In the genomic region with DNA sequence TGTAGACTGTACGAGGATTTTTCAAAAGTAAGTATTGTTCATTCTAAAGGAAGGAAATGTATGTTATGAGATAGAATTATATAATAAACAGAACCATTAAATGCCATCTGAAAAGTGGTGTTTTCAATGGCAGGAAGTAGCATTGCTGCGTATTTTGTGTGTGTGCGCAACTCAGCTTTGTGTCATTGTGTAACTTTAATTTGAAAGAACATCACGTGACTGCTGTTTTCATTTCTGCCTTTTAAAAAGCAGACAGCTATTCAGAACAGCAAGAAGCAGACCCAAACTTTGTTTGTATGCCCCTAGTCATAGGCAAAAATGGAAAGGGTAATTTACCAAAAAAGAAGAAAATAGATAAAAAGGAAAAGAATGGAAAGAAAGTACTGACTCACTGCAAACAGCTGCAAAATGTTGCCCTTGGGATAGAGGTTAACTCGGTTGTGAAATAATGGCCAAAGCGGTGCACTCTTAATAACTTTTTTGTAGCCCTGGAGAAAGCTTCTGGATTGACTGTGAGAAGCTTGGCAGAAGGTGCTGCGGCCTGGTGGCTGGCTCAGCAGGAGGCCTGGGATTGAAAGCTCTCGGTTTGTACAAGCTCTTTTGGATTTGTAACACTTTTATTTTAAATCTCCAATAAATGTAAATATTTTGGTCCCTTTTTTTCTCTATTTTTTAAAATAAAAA, we compare ENCODE assay signal across 12 cellular contexts.
DNase-seq lines count a peak whose midpoint lies in the region; ATAC-seq, FAIRE-seq and TF ChIP-seq lines count a peak whose summit lies in the region.
"Had no signal": no experiment of that assay in that cellular context is flagged by ENCODE, and none has a peak within 500 bp of the region (broad histone marks: within the 10 kb centered on the region; RNA-seq: fewer than 3 reads in every experiment).

No MANE protein-coding gene starts in this region.

- DNase-seq in NCI-H2107 treated with DMSO at 0.1 percent for 48 hours (lab: John Stamatoyannopoulos, UW; ENCODE audit: unreplicated experiment) = peak; percentile 57
- no peak for DNase-seq in NCI-H2107 (lab: John Stamatoyannopoulos, UW)
- no peak for DNase-seq in K562 (ENCODE audit: extremely low read depth in 1 of 4, low spot score in 3 of 4)
- DNase-seq in left ventricle myocardium superior = peak; percentile 58
- no peak for DNase-seq in type B pancreatic cell (ENCODE audit: extremely low spot score, unreplicated experiment)
- DNase-seq in stimulated activated CD4-positive, alpha-beta T cell treated with anti-CD3 and anti-CD28 coated beads, Interleukin-12 subunit alpha, Interleukin-12 subunit beta, amount 100 ng/mL, for 4 hours = no peak
- DNase-seq in activated T-helper 2 cell treated with anti-CD3 and anti-CD28 coated beads, Interferon-gamma antibody, Interleukin-2, Interleukin-4, amounts not matched to agents 10 μg/mL and 5 μg/mL and 100 μg/mL, durations not matched to agents 14 hours and 24 hours and 36 hours (ENCODE audit: low spot score) = no peak
- no peak for DNase-seq in Kasumi-1 (lab: John Stamatoyannopoulos, UW)
- DNase-seq: activated CD4-positive, alpha-beta T cell treated with anti-CD3 and anti-CD28 coated beads, Interleukin-2, amount 10 ng/mL, durations not matched to agents 7 days and 5 days had no signal

- H3K9me3 Mint-ChIP-seq in type B pancreatic cell = no peaks in the 10 kb centered on the region
- no peaks in the 10 kb centered on the region for H3K9me3 Mint-ChIP-seq in activated T-helper 2 cell treated with anti-CD3 and anti-CD28 coated beads, Interferon-gamma antibody, Interleukin-2, Interleukin-4, amounts not matched to agents 10 μg/mL and 5 μg/mL and 100 μg/mL, durations not matched to agents 14 hours and 24 hours and 36 hours
- H3K9me3 Mint-ChIP-seq: activated CD4-positive, alpha-beta T cell treated with anti-CD3 and anti-CD28 coated beads, Interleukin-2, amount 10 ng/mL, durations not matched to agents 7 days and 5 days had no signal

- H3K27ac ChIP-seq in K562 (ENCODE audit: extremely low read depth, low read depth, low read length) = no peak overlapping the region

- no peak for TF ChIP-seq EP300 in K562 (IDR thresholded peaks at IDR 0.05; ENCODE audit: low read length)

- H3K9me3 ChIP-seq in K562 (replicated peaks; ENCODE audit: control insufficient read depth, insufficient read depth, low read depth, low read length) = no peaks in the 10 kb centered on the region

- H3K4me3 ChIP-seq in K562 = no peak overlapping the region
- H3K4me3 ChIP-seq: smooth muscle cell had no signal

- H3K9ac ChIP-seq in K562 (ENCODE audit: insufficient read depth in 1 of 2, low read depth in 2 of 2, low read length in 2 of 2) = no peak overlapping the region

- H3K4me3 Mint-ChIP-seq in type B pancreatic cell = peak overlapping the region; percentile 56
- no peak overlapping the region for H3K4me3 Mint-ChIP-seq in activated T-helper 2 cell treated with anti-CD3 and anti-CD28 coated beads, Interferon-gamma antibody, Interleukin-2, Interleukin-4, amounts not matched to agents 10 μg/mL and 5 μg/mL and 100 μg/mL, durations not matched to agents 14 hours and 24 hours and 36 hours (ENCODE audit: low read depth)
- H3K4me3 Mint-ChIP-seq: activated CD4-positive, alpha-beta T cell treated with anti-CD3 and anti-CD28 coated beads, Interleukin-2, amount 10 ng/mL, durations not matched to agents 7 days and 5 days had no signal

- H3K36me3 Mint-ChIP-seq in type B pancreatic cell = no peaks in the 10 kb centered on the region
- no peaks in the 10 kb centered on the region for H3K36me3 Mint-ChIP-seq in activated T-helper 2 cell treated with anti-CD3 and anti-CD28 coated beads, Interferon-gamma antibody, Interleukin-2, Interleukin-4, amounts not matched to agents 10 μg/mL and 5 μg/mL and 100 μg/mL, durations not matched to agents 14 hours and 24 hours and 36 hours (ENCODE audit: low read depth)

- H3K27me3 ChIP-seq in K562 (ENCODE audit: control insufficient read depth in 2 of 2, insufficient read depth in 2 of 2, low read length in 2 of 2) = no peaks in the 10 kb centered on the region

- ATAC-seq in K562 = no peak
- peak; percentile 94 for ATAC-seq in left ventricle myocardium superior

- no peaks in the 10 kb centered on the region for H3K4me1 ChIP-seq in K562 (replicated peaks in 1 of 2; ENCODE audit: control insufficient read depth in 2 of 2, insufficient read depth in 2 of 2, low read length in 2 of 2)

- H3K36me3 ChIP-seq in K562 (ENCODE audit: control insufficient read depth, insufficient read depth, low read length) = no peaks in the 10 kb centered on the region

- H3K79me2 ChIP-seq in K562 (ENCODE audit: control insufficient read depth, insufficient read depth, low read length) = no peaks in the 10 kb centered on the region

- no peak for TF ChIP-seq RAD21 in K562 (CRISPR knock-in tag; conservative IDR thresholded peaks at IDR 0.05 in 1 of 2, IDR thresholded peaks at IDR 0.05 in 1 of 2)

- CTCF ChIA-PET in K562 (lab: Yijun Ruan, JAX; ENCODE audit: low intra/inter-chr PET ratio) = no interaction called here

- no peak overlapping the region for H3K4me2 ChIP-seq in K562 (ENCODE audit: insufficient read depth, low read length)
- H3K4me2 ChIP-seq: smooth muscle cell had no signal

- 51% methylated on average over 8 of the region's 8 CpGs for WGBS in K562 (ENCODE audit: insufficient coverage, low coverage, missing lambda C conversion rate)

- no peaks in the 10 kb centered on the region for H3K9me1 ChIP-seq in K562 (ENCODE audit: control insufficient read depth, insufficient read depth, low read length)

- no peak for TF ChIP-seq POLR2A in K562 (conservative IDR thresholded peaks at IDR 0.05)

- TF ChIP-seq CTCF in K562 (IDR thresholded peaks at IDR 0.05 in 2 of 3, conservative IDR thresholded peaks at IDR 0.05 in 1 of 3; ENCODE audit: insufficient read depth in 2 of 3, low read depth in 1 of 3, low read length in 3 of 3) (no peak), type B pancreatic cell (conservative IDR thresholded peaks at IDR 0.05) (no peak)

- H3K27me3 Mint-ChIP-seq in type B pancreatic cell = no peaks in the 10 kb centered on the region
- peaks cover 11% of the 10 kb centered on the region for H3K27me3 Mint-ChIP-seq in activated T-helper 2 cell treated with anti-CD3 and anti-CD28 coated beads, Interferon-gamma antibody, Interleukin-2, Interleukin-4, amounts not matched to agents 10 μg/mL and 5 μg/mL and 100 μg/mL, durations not matched to agents 14 hours and 24 hours and 36 hours (ENCODE audit: low read depth)
- H3K27me3 Mint-ChIP-seq: activated CD4-positive, alpha-beta T cell treated with anti-CD3 and anti-CD28 coated beads, Interleukin-2, amount 10 ng/mL, durations not matched to agents 7 days and 5 days had no signal

- no peak overlapping the region for H2AFZ ChIP-seq in K562 (ENCODE audit: low read depth, low read length)

- intact Hi-C loops in K562 (cut with micrococcal nuclease) (no loop called here), left ventricle myocardium superior (cut with micrococcal nuclease) (no loop called here)
- intact Hi-C loops in activated T-helper 2 cell treated with anti-CD3 and anti-CD28 coated beads, Interferon-gamma antibody, Interleukin-2, Interleukin-4, amounts not matched to agents 10 μg/mL and 5 μg/mL and 100 μg/mL, durations not matched to agents 14 hours and 24 hours and 36 hours (cut with micrococcal nuclease) = no loop called here

- FAIRE-seq in K562 (lab: Jason Lieb, UNC) = no peak
- FAIRE-seq: GM12891, keratinocyte had no signal

- in situ Hi-C loops in K562 (cut with MboI) = no loop called here

- no peaks in the 10 kb centered on the region for H4K20me1 ChIP-seq in K562 (replicated peaks; ENCODE audit: control insufficient read depth, insufficient read depth, low read length)

- peak overlapping the region; percentile 78 for H3K27ac Mint-ChIP-seq in type B pancreatic cell
- no peak overlapping the region for H3K27ac Mint-ChIP-seq in activated T-helper 2 cell treated with anti-CD3 and anti-CD28 coated beads, Interferon-gamma antibody, Interleukin-2, Interleukin-4, amounts not matched to agents 10 μg/mL and 5 μg/mL and 100 μg/mL, durations not matched to agents 14 hours and 24 hours and 36 hours
- H3K27ac Mint-ChIP-seq: activated CD4-positive, alpha-beta T cell treated with anti-CD3 and anti-CD28 coated beads, Interleukin-2, amount 10 ng/mL, durations not matched to agents 7 days and 5 days had no signal

- POLR2A ChIA-PET in K562 (lab: Yijun Ruan, JAX) = interaction anchor here (0.5 kb wide), 1 partner anchor 105 kb away, joined by 3 read pairs; no protein-coding TSS in a partner anchor

- H3K4me1 Mint-ChIP-seq in type B pancreatic cell (ENCODE audit: unreplicated experiment) = peaks cover 20% of the 10 kb centered on the region
- H3K4me1 Mint-ChIP-seq in activated T-helper 2 cell treated with anti-CD3 and anti-CD28 coated beads, Interferon-gamma antibody, Interleukin-2, Interleukin-4, amounts not matched to agents 10 μg/mL and 5 μg/mL and 100 μg/mL, durations not matched to agents 14 hours and 24 hours and 36 hours (ENCODE audit: low read depth) = no peaks in the 10 kb centered on the region
- H3K4me1 Mint-ChIP-seq: activated CD4-positive, alpha-beta T cell treated with anti-CD3 and anti-CD28 coated beads, Interleukin-2, amount 10 ng/mL, durations not matched to agents 7 days and 5 days had no signal

- BruUV-seq in K562 (replicated peaks; lab: Mats Ljungman, UMichigan) = no TSS peak

TF ChIP-seq in K562, 482 proteins besides CTCF, POLR2A, EP300 and RAD21:
- TF ChIP-seq BCOR (IDR thresholded peaks at IDR 0.05) (no peak), TFE3 (CRISPR knock-in tag; IDR thresholded peaks at IDR 0.05) (peak; percentile 31; the same call in 1 of the 2 replicates)

Comparison
In these comparisons a context has a peak if more than half of its experiments do, and no peak if none do; other contexts are left out.
1. DNase-seq: peak in NCI-H2107 treated with DMSO at 0.1 percent for 48 hours (single experiment) and left ventricle myocardium superior (single experiment); none in NCI-H2107 (single experiment), K562 (0 of 4), type B pancreatic cell (single experiment), stimulated activated CD4-positive, alpha-beta T cell treated with anti-CD3 and anti-CD28 coated beads, Interleukin-12 subunit alpha, Interleukin-12 subunit beta, amount 100 ng/mL, for 4 hours (single experiment), activated T-helper 2 cell treated with anti-CD3 and anti-CD28 coated beads, Interferon-gamma antibody, Interleukin-2, Interleukin-4, amounts not matched to agents 10 μg/mL and 5 μg/mL and 100 μg/mL, durations not matched to agents 14 hours and 24 hours and 36 hours (single experiment) and Kasumi-1 (0 of 2).